Comparison of ENCODE assay signal across 25 cellular contexts in genomic region chr7:140667476-140667875, GRCh38. TPM values are rescaled to one million over a fixed set of nuclear protein-coding genes. Genes with fewer than 3 reads are reported as not detected.
DNase-seq lines count a peak whose midpoint lies in the region; ATAC-seq, FAIRE-seq and TF ChIP-seq lines count a peak whose summit lies in the region.
"Had no signal": no experiment of that assay in that cellular context is flagged by ENCODE, and none has a peak within 500 bp of the region (broad histone marks: within the 10 kb centered on the region; RNA-seq: fewer than 3 reads in every experiment).

No MANE protein-coding gene starts in this region.

- intact Hi-C loops in PC-3 (cut with micrococcal nuclease) (no loop called here), endothelial cell of umbilical vein (cut with micrococcal nuclease) (no loop called here), prostate gland (cut with DNase I) (no loop called here)
- intact Hi-C loops in CD8-positive, alpha-beta T cell (cut with DNase I, micrococcal nuclease), result no loop called here

- H3K4me2 ChIP-seq in PC-3 (ENCODE audit: low read length) (no peak overlapping the region), endothelial cell of umbilical vein (ENCODE audit: insufficient read depth, low read length) (no peak overlapping the region)
- H3K4me2 ChIP-seq: BLaER1 had no signal

- no peaks in the 10 kb centered on the region for H3K9me3 Mint-ChIP-seq in CD8-positive, alpha-beta T cell
- H3K9me3 Mint-ChIP-seq: CD4-positive, alpha-beta T cell had no signal

- no peaks in the 10 kb centered on the region for H3F3A ChIP-seq in PC-3 (ENCODE audit: low read length, unreplicated experiment)

- H3K4me3 Mint-ChIP-seq in CD8-positive, alpha-beta T cell, result no peak overlapping the region
- H3K4me3 Mint-ChIP-seq: CD4-positive, alpha-beta T cell had no signal

- POLR2A ChIA-PET in PC-3 (lab: Charles Lee; ENCODE audit: unreplicated experiment), result no interaction called here
- POLR2A ChIA-PET in endothelial cell of umbilical vein (lab: Charles Lee), result no interaction called here
- POLR2A ChIA-PET in CD8-positive, alpha-beta T cell (lab: Charles Lee), result no interaction called here

- peak overlapping the region; percentile 39; the same call in 1 of the 2 replicates for H3K27ac ChIP-seq in C4-2B
- no peak overlapping the region for H3K27ac ChIP-seq in PC-3 (ENCODE audit: low read length)
- no peak overlapping the region for H3K27ac ChIP-seq in endothelial cell of umbilical vein (ENCODE audit: insufficient read depth, low read depth, low read length)
- H3K27ac ChIP-seq in prostate gland, result peak overlapping the region in 1 of 2 donors; percentile 30
- H3K27ac ChIP-seq in CD8-positive, alpha-beta T cell (ENCODE audit: low read depth, low read length), result no peak overlapping the region
- H3K27ac ChIP-seq: BLaER1, SJCRH30 had no signal

- peak; percentile 47 for DNase-seq in PC-3
- peak; percentile 46 for DNase-seq in endothelial cell of umbilical vein (ENCODE audit: low read depth, low spot score)
- DNase-seq in prostate gland (ENCODE audit: low spot score), result peak; percentile 50
- no peak for DNase-seq in KG1 (lab: John Stamatoyannopoulos, UW)
- no peak for DNase-seq in CD8-positive, alpha-beta T cell
- DNase-seq: CD4-positive, alpha-beta T cell; COR-L47; DMS53; KBM-7; MM.1S; NCI-H2029; NCI-H446; NCI-H69; OCI-M1; SJCRH30 had no signal

- dilution Hi-C loops in endothelial cell of umbilical vein (cut with MboI; ENCODE audit: extremely low pct_ligation_motif_present, low sequenced_read_pairs), result no loop called here

- no TSS peak for BruUV-seq in PC-3 (replicated peaks; lab: Mats Ljungman, UMichigan)
- no TSS peak for BruUV-seq in endothelial cell of umbilical vein (replicated peaks; lab: Mats Ljungman, UMichigan)

- H3K36me3 Mint-ChIP-seq in CD8-positive, alpha-beta T cell, result no peaks in the 10 kb centered on the region

- FAIRE-seq in endothelial cell of umbilical vein (lab: Jason Lieb, UNC), result no peak
- FAIRE-seq: A204.1, G401.6, H1 had no signal

- H3K27me3 Mint-ChIP-seq in CD8-positive, alpha-beta T cell (ENCODE audit: low read depth), result peaks cover 3% of the 10 kb centered on the region
- H3K27me3 Mint-ChIP-seq: CD4-positive, alpha-beta T cell had no signal

- no peaks in the 10 kb centered on the region for H3K79me2 ChIP-seq in PC-3 (ENCODE audit: low read length)
- no peaks in the 10 kb centered on the region for H3K79me2 ChIP-seq in endothelial cell of umbilical vein (ENCODE audit: control insufficient read depth, insufficient read depth, low read length)

- no peak overlapping the region for H3K27ac Mint-ChIP-seq in CD8-positive, alpha-beta T cell
- H3K27ac Mint-ChIP-seq: CD4-positive, alpha-beta T cell had no signal

- TF ChIP-seq CTCF in C4-2B (conservative IDR thresholded peaks at IDR 0.05) (no peak), PC-3 (conservative IDR thresholded peaks at IDR 0.05; ENCODE audit: low read depth, low read length) (no peak), endothelial cell of umbilical vein (IDR thresholded peaks at IDR 0.05; ENCODE audit: extremely low read depth in 1 of 2, insufficient read depth in 1 of 2, low read depth in 1 of 2, low read length in 2 of 2) (no peak), prostate gland (IDR thresholded peaks at IDR 0.05) (no peak)
- no peak for TF ChIP-seq CTCF in CD8-positive, alpha-beta T cell (IDR thresholded peaks at IDR 0.05)

- H3K27me3 ChIP-seq in PC-3 (ENCODE audit: low read length) (no peaks in the 10 kb centered on the region), endothelial cell of umbilical vein (ENCODE audit: control insufficient read depth in 2 of 2, insufficient read depth in 2 of 2, low read length in 2 of 2) (peaks cover 2 to 3% of the 10 kb centered on the region in 2 experiments), prostate gland (replicated peaks; ENCODE audit: insufficient read depth) (no peaks in the 10 kb centered on the region)
- H3K27me3 ChIP-seq in CD8-positive, alpha-beta T cell (ENCODE audit: insufficient read depth, low read length), result no peaks in the 10 kb centered on the region
- H3K27me3 ChIP-seq: BLaER1, SJCRH30 had no signal

- CTCF ChIA-PET in PC-3 (lab: Charles Lee) (no interaction called here), endothelial cell of umbilical vein (lab: Charles Lee) (no interaction called here)
- CTCF ChIA-PET in CD8-positive, alpha-beta T cell (lab: Charles Lee), result no interaction called here

- H3K9me2 ChIP-seq in PC-3 (replicated peaks; ENCODE audit: low read length), result no peaks in the 10 kb centered on the region

- H2AFZ ChIP-seq in PC-3 (ENCODE audit: low read length) (no peak overlapping the region), endothelial cell of umbilical vein (ENCODE audit: low read depth, low read length) (no peak overlapping the region)

- 45% methylated on average over 1 of the region's 1 CpG for WGBS in prostate gland

- TF ChIP-seq POLR2A in endothelial cell of umbilical vein (IDR thresholded peaks at IDR 0.05; ENCODE audit: low read depth, low read length) (no peak), prostate gland (IDR thresholded peaks at IDR 0.05) (no peak)

- H3K4me3 ChIP-seq in PC-3 (ENCODE audit: low read length), result no peak overlapping the region
- no peak overlapping the region for H3K4me3 ChIP-seq in endothelial cell of umbilical vein (replicated peaks in 1 of 3; ENCODE audit: insufficient read depth in 1 of 3, low read depth in 1 of 3, low read length in 3 of 3)
- H3K4me3 ChIP-seq in prostate gland, result no peak overlapping the region
- H3K4me3 ChIP-seq in CD8-positive, alpha-beta T cell (ENCODE audit: low read depth, low read length), result no peak overlapping the region
- H3K4me3 ChIP-seq: BLaER1, SJCRH30 had no signal

- H3K9me1 ChIP-seq in endothelial cell of umbilical vein (replicated peaks; ENCODE audit: control insufficient read depth, extremely low read depth, insufficient read depth, low read length), result no peaks in the 10 kb centered on the region

- ATAC-seq in PC-3 (no peak; the same call in 1 of the 2 replicates), GM21528 (IDR thresholded peaks at IDR 0.05; ENCODE audit: low FRiP score, unreplicated experiment) (no peak), GM18907 (IDR thresholded peaks at IDR 0.05; ENCODE audit: unreplicated experiment) (no peak)
- no peak for ATAC-seq in CD8-positive, alpha-beta T cell
- ATAC-seq: HCT116, Right ventricle myocardium inferior, SK-N-SH treated with all-trans-retinoic acid at 6 μM for 48 hours had no signal

- H4K20me1 ChIP-seq in PC-3 (ENCODE audit: low read length) (no peaks in the 10 kb centered on the region), endothelial cell of umbilical vein (replicated peaks; ENCODE audit: control insufficient read depth, extremely low read depth, insufficient read depth, low read length) (no peaks in the 10 kb centered on the region)
- H4K20me1 ChIP-seq: BLaER1 had no signal

- H3K4me1 ChIP-seq in PC-3 (ENCODE audit: insufficient read depth, low read length) (peaks cover 9% of the 10 kb centered on the region), endothelial cell of umbilical vein (ENCODE audit: control insufficient read depth, extremely low read depth, insufficient read depth, low read length) (peaks cover 3% of the 10 kb centered on the region), prostate gland (replicated peaks) (no peaks in the 10 kb centered on the region)
- peaks cover 5% of the 10 kb centered on the region for H3K4me1 ChIP-seq in CD8-positive, alpha-beta T cell (ENCODE audit: insufficient read depth, low read length)
- H3K4me1 ChIP-seq: SJCRH30 had no signal

- peaks cover 5% of the 10 kb centered on the region for H3K4me1 Mint-ChIP-seq in CD8-positive, alpha-beta T cell (ENCODE audit: low read depth)

- H3K9me3 ChIP-seq in PC-3 (ENCODE audit: low read length) (no peaks in the 10 kb centered on the region), endothelial cell of umbilical vein (replicated peaks; ENCODE audit: control insufficient read depth, insufficient read depth, low read length) (no peaks in the 10 kb centered on the region), prostate gland (no peaks in the 10 kb centered on the region)
- no peaks in the 10 kb centered on the region for H3K9me3 ChIP-seq in CD8-positive, alpha-beta T cell (ENCODE audit: low read length)
- H3K9me3 ChIP-seq: BLaER1, SJCRH30 had no signal

- H3K9ac ChIP-seq in PC-3 (ENCODE audit: low read length) (no peak overlapping the region), endothelial cell of umbilical vein (replicated peaks; ENCODE audit: extremely low read depth, insufficient read depth, low read length) (no peak overlapping the region)
- H3K9ac ChIP-seq: BLaER1 had no signal

- H3K36me3 ChIP-seq in PC-3 (ENCODE audit: low read depth, low read length), result no peaks in the 10 kb centered on the region
- no peaks in the 10 kb centered on the region for H3K36me3 ChIP-seq in endothelial cell of umbilical vein (ENCODE audit: control insufficient read depth in 2 of 2, extremely low read depth in 1 of 2, insufficient read depth in 2 of 2, low read length in 2 of 2)
- no peaks in the 10 kb centered on the region for H3K36me3 ChIP-seq in prostate gland
- H3K36me3 ChIP-seq in CD8-positive, alpha-beta T cell (ENCODE audit: insufficient read depth, low read length), result no peaks in the 10 kb centered on the region
- H3K36me3 ChIP-seq: BLaER1, SJCRH30 had no signal

RNA-seq across cellular contexts. Expression of gene ADCK2, which starts 5.3 kb away (rescaled TPM):
- 29.4 and 39.3 TPM in 2 replicates for total RNA-seq in PC-3 (2014; rRNA removed)
- 12.5 and 13.3 TPM in 2 replicates for total RNA-seq in endothelial cell of umbilical vein
- polyA plus RNA-seq in endothelial cell of umbilical vein, result 10.3 and 11.2 TPM in 2 replicates
- polyA plus RNA-seq in endothelial cell of umbilical vein (2011; cell fraction: cytosol; rRNA removed), result 9.2 and 10.8 TPM in 2 replicates
- 4.5 and 5.8 TPM in 2 replicates for polyA plus RNA-seq in endothelial cell of umbilical vein (2011; cell fraction: nucleus; rRNA removed)
- polyA plus RNA-seq in endothelial cell of umbilical vein (2012), result 13.7 and 16.8 TPM in 2 replicates
- 11.4 and 11.9 TPM in 2 replicates for polyA minus RNA-seq in endothelial cell of umbilical vein
- 12.6 TPM for polyA minus RNA-seq in endothelial cell of umbilical vein (2011; cell fraction: cytosol; rRNA and poly(A)+ RNA removed)
- polyA minus RNA-seq in endothelial cell of umbilical vein (2011; cell fraction: nucleus; rRNA and poly(A)+ RNA removed), result 1.8 and 3.4 TPM in 2 replicates
- 10 to 100 TPM; 26.5 to 30.6 TPM for total RNA-seq in prostate gland
- 10 to 100 TPM; 15.4 to 17.0 TPM for total RNA-seq in CD8-positive, alpha-beta T cell

RNA-seq across cellular contexts. Expression of gene DENND2A, which starts 26.9 kb away (rescaled TPM):
- total RNA-seq in PC-3 (2014; rRNA removed) (8.9 and 10.6 TPM in 2 replicates), endothelial cell of umbilical vein (0.33 TPM in 1 of 2 replicates, not detected in the other), prostate gland (1 to 10 TPM; 4.0 to 9.2 TPM)
- 0.03 TPM in 1 of 2 replicates, not detected in the other for polyA plus RNA-seq in endothelial cell of umbilical vein
- 0.14 TPM in 1 of 2 replicates, not detected in the other for polyA plus RNA-seq in endothelial cell of umbilical vein (2011; cell fraction: cytosol; rRNA removed)
- 0.04 and 0.06 TPM in 2 replicates for polyA plus RNA-seq in endothelial cell of umbilical vein (2011; cell fraction: nucleus; rRNA removed)
- polyA plus RNA-seq in endothelial cell of umbilical vein (2012), result not detected in 2 replicates
- 0.72 TPM in 1 of 2 replicates, not detected in the other for polyA minus RNA-seq in endothelial cell of umbilical vein
- not detected for polyA minus RNA-seq in endothelial cell of umbilical vein (2011; cell fraction: cytosol; rRNA and poly(A)+ RNA removed)
- polyA minus RNA-seq in endothelial cell of umbilical vein (2011; cell fraction: nucleus; rRNA and poly(A)+ RNA removed), result not detected in 2 replicates
- total RNA-seq in CD8-positive, alpha-beta T cell, result under 1 TPM in 1 of 2 experiments, not detected in 1; 0.27 TPM
- total RNA-seq: CD4-positive, alpha-beta T cell had no signal

RNA-seq across cellular contexts. Expression of gene NDUFB2, which starts 29.0 kb away (rescaled TPM):
- total RNA-seq in PC-3 (2014; rRNA removed) (296 and 325 TPM in 2 replicates), endothelial cell of umbilical vein (197 and 221 TPM in 2 replicates), prostate gland (100 to 1,000 TPM; 151 to 333 TPM)
- 1,075 and 1,240 TPM in 2 replicates for polyA plus RNA-seq in endothelial cell of umbilical vein
- polyA plus RNA-seq in endothelial cell of umbilical vein (2011; cell fraction: cytosol; rRNA removed), result 674 and 804 TPM in 2 replicates
- polyA plus RNA-seq in endothelial cell of umbilical vein (2011; cell fraction: nucleus; rRNA removed), result 189 and 192 TPM in 2 replicates
- 268 and 335 TPM in 2 replicates for polyA plus RNA-seq in endothelial cell of umbilical vein (2012)
- 75.1 and 89.0 TPM in 2 replicates for polyA minus RNA-seq in endothelial cell of umbilical vein
- 66.6 TPM for polyA minus RNA-seq in endothelial cell of umbilical vein (2011; cell fraction: cytosol; rRNA and poly(A)+ RNA removed)
- polyA minus RNA-seq in endothelial cell of umbilical vein (2011; cell fraction: nucleus; rRNA and poly(A)+ RNA removed), result 15.2 and 16.8 TPM in 2 replicates
- total RNA-seq in CD8-positive, alpha-beta T cell, result 10 to 100 TPM; 83.9 to 84.5 TPM

Comparison
In these comparisons a context has a peak if more than half of its experiments do, and no peak if none do; other contexts are left out.
1. DNase-seq: peak in PC-3 (single experiment), endothelial cell of umbilical vein (single experiment) and prostate gland (single experiment); none in KG1 (single experiment) and CD8-positive, alpha-beta T cell (0 of 7).